Comparison of ENCODE assay signal across 8 cellular contexts in genomic region chr5:81852277-81853004, GRCh38.
DNase-seq lines count a peak whose midpoint lies in the region; ATAC-seq, FAIRE-seq and TF ChIP-seq lines count a peak whose summit lies in the region.

No MANE protein-coding gene starts in this region.

- H3K14ac ChIP-seq in IMR-90 (replicated peaks; ENCODE audit: low read depth, low read length) (peak overlapping the region; percentile 71), H1 (ENCODE audit: insufficient read length) (no peak overlapping the region)

- DNase-seq in COR-L47 (lab: John Stamatoyannopoulos, UW) = peak; percentile 75
- peak; percentile 34 for DNase-seq in IMR-90
- no peak for DNase-seq in SK-N-MC (ENCODE audit: low read depth, low spot score)
- DNase-seq in H1 (ENCODE audit: low read depth in 1 of 2, low spot score in 2 of 2) = peak in 1 of 2 experiments; percentile 72
- peak; percentile 67 for DNase-seq in upper lobe of right lung

- TF ChIP-seq CTCF in IMR-90 (conservative IDR thresholded peaks at IDR 0.05; ENCODE audit: low read depth, low read length) (no peak), H1 (IDR thresholded peaks at IDR 0.05; ENCODE audit: control extremely low read depth in 1 of 3, insufficient read depth in 1 of 3, low read depth in 1 of 3, low read length in 3 of 3) (no peak), upper lobe of right lung (IDR thresholded peaks at IDR 0.05) (no peak)

- H3K27ac ChIP-seq in IMR-90 (ENCODE audit: insufficient read depth, low read length) (peak overlapping the region; percentile 57), SK-N-MC (peak overlapping the region; percentile 97), H1 (ENCODE audit: low read depth, low read length) (peak overlapping the region; percentile 48; the same call in 1 of the 2 replicates), upper lobe of right lung (peak overlapping the region; percentile 95)

- H3K9ac ChIP-seq in IMR-90 (ENCODE audit: low read depth, low read length) = peak overlapping the region; percentile 33; the same call in 1 of the 2 replicates
- no peak overlapping the region for H3K9ac ChIP-seq in SK-N-MC (ENCODE audit: insufficient read length)
- no peak overlapping the region; a peak in 2 of 7 replicates for H3K9ac ChIP-seq in H1 (replicated peaks in 1 of 4; ENCODE audit: extremely low read depth in 1 of 4, low read depth in 3 of 4, low read length in 3 of 4)

- H2BK5ac ChIP-seq in IMR-90 (ENCODE audit: low read depth, low read length, poor library complexity, severe bottlenecking) (peak overlapping the region; percentile 23), H1 (ENCODE audit: low read depth, low read length) (peak overlapping the region; percentile 81; the same call in 1 of the 2 replicates)

- H3K27me3 ChIP-seq in IMR-90 (ENCODE audit: control insufficient read depth, insufficient read depth, low read length) (no peaks in the 10 kb centered on the region), H1 (replicated peaks in 1 of 4; ENCODE audit: control insufficient read depth in 3 of 4, extremely low read depth in 1 of 4, insufficient read depth in 3 of 4, low read length in 3 of 4) (no peaks in the 10 kb centered on the region), mononuclear cell (ENCODE audit: insufficient read depth, low read length) (no peaks in the 10 kb centered on the region), upper lobe of right lung (no peaks in the 10 kb centered on the region)

- H2BK20ac ChIP-seq in IMR-90 (ENCODE audit: low read depth, low read length) (peak overlapping the region; percentile 22), H1 (ENCODE audit: low read length) (peak overlapping the region; percentile 80; the same call in 1 of the 2 replicates)

- H4K5ac ChIP-seq in IMR-90 (ENCODE audit: low read depth, low read length) (peak overlapping the region; percentile 72), H1 (ENCODE audit: insufficient read length, low read depth, low read length) (peak overlapping the region; percentile 69)

- FAIRE-seq in H1 (lab: Jason Lieb, UNC) = peak; percentile 78

- peak overlapping the region; percentile 65; the same call in 1 of the 3 replicates for H2BK15ac ChIP-seq in IMR-90 (ENCODE audit: low read depth, low read length)
- H2BK15ac ChIP-seq in H1 (ENCODE audit: low read length) = no peak overlapping the region

- H3K9me3 ChIP-seq in IMR-90 (ENCODE audit: control insufficient read depth, insufficient read depth, low read length) = no peaks in the 10 kb centered on the region
- H3K9me3 ChIP-seq in SK-N-MC (ENCODE audit: low read depth, low read length) = no peaks in the 10 kb centered on the region
- H3K9me3 ChIP-seq in H1 (ENCODE audit: insufficient read depth in 2 of 2, low read depth in 1 of 2, low read length in 1 of 2) = no peaks in the 10 kb centered on the region
- no peaks in the 10 kb centered on the region for H3K9me3 ChIP-seq in mononuclear cell (ENCODE audit: low read depth, low read length)
- no peaks in the 10 kb centered on the region for H3K9me3 ChIP-seq in upper lobe of right lung

- H3K79me2 ChIP-seq in H1 (ENCODE audit: control insufficient read depth in 1 of 2, insufficient read depth in 2 of 2, low read length in 2 of 2) = no peaks in the 10 kb centered on the region

- H3K18ac ChIP-seq in IMR-90 (ENCODE audit: low read depth, low read length) (peak overlapping the region; percentile 77), H1 (ENCODE audit: extremely low read depth, low read length) (peak overlapping the region; percentile 79)

- peaks cover 8% of the 10 kb centered on the region for H3K23me2 ChIP-seq in H1 (ENCODE audit: low read depth, low read length)

- H2BK120ac ChIP-seq in IMR-90 (ENCODE audit: low read depth, low read length) = peak overlapping the region; percentile 76
- H2BK120ac ChIP-seq in H1 (replicated peaks; ENCODE audit: low read depth, low read length) = peak overlapping the region; percentile 90

- H4K20me1 ChIP-seq in IMR-90 (ENCODE audit: insufficient read depth, low read length) = no peaks in the 10 kb centered on the region
- no peaks in the 10 kb centered on the region for H4K20me1 ChIP-seq in H1 (replicated peaks in 1 of 2; ENCODE audit: control insufficient read depth in 1 of 2, insufficient read depth in 2 of 2, low read length in 2 of 2)

- no CpG with 5 or more reads among the region's 26 CpGs for WGBS in IMR-90 (ENCODE audit: extremely low coverage in 2 of 2, insufficient read length in 1 of 2), 2 experiments
- 7% methylated on average over 13 of the region's 26 CpGs; no CpG with 5 or more reads in 1 of the 2 experiments for WGBS in H1 (ENCODE audit: extremely low coverage in 1 of 2, insufficient coverage in 1 of 2, insufficient read length in 1 of 2, insufficient replicate concordance in 2 of 2, low coverage in 1 of 2, low lambda C conversion rate in 2 of 2, missing lambda C conversion rate in 1 of 2), 2 experiments

- H2AFZ ChIP-seq in IMR-90 (replicated peaks; ENCODE audit: low read length, poor library complexity) (peak overlapping the region; percentile 90), H1 (ENCODE audit: low read length) (peak overlapping the region; percentile 29; the same call in 1 of the 2 replicates)

- peaks cover 14% of the 10 kb centered on the region for H3K9me1 ChIP-seq in IMR-90 (ENCODE audit: insufficient read depth, low read length)

- H3K4me2 ChIP-seq in IMR-90 (ENCODE audit: low read depth, low read length) (peak overlapping the region; percentile 74), H1 (ENCODE audit: insufficient read depth in 1 of 2, low read depth in 2 of 2, low read length in 2 of 2) (peak overlapping the region; percentile 83 to 87)

- CTCF ChIA-PET in IMR-90 (lab: Yijun Ruan, JAX) (interaction anchor here (0.7 to 2.6 kb wide), 5 partner anchors 13 to 372 kb away, joined by 3 to 9 read pairs (median 7); partner anchors contain the start of gene SSBP2), H1 (lab: Charles Lee; ENCODE audit: partially characterized antibody) (interaction anchor here (1.2 to 4.7 kb wide), 9 partner anchors 9 to 427 kb away, joined by 4 to 42 read pairs (median 10); partner anchors contain the start of gene SSBP2)

- POLR2A ChIA-PET in IMR-90 (lab: Charles Lee; ENCODE audit: unreplicated experiment) = interaction anchor here (0.7 to 2.1 kb wide), 2 partner anchors 101 to 324 kb away, joined by 7 to 29 read pairs; partner anchors contain the start of gene SSBP2
- POLR2A ChIA-PET in H1 (lab: Charles Lee; ENCODE audit: partially characterized antibody) = interaction anchor here (1.0 to 8.0 kb wide), 8 partner anchors 14 to 313 kb away, joined by 3 to 157 read pairs (median 6); partner anchors contain the start of gene SSBP2

- peaks cover 22% of the 10 kb centered on the region for H3K4me1 ChIP-seq in IMR-90 (ENCODE audit: control insufficient read depth, insufficient read depth, low read length)
- H3K4me1 ChIP-seq in H1 (replicated peaks in 1 of 4; ENCODE audit: control insufficient read depth in 3 of 4, insufficient read depth in 4 of 4, low read length in 3 of 4) = peaks cover 14 to 26% (median 21%) of the 10 kb centered on the region in 4 experiments
- peaks cover 48% of the 10 kb centered on the region for H3K4me1 ChIP-seq in mononuclear cell (ENCODE audit: insufficient read depth, low read length)
- H3K4me1 ChIP-seq in upper lobe of right lung = peaks cover 21% of the 10 kb centered on the region

- peak overlapping the region; percentile 82 to 87; a peak in 3 of 4 replicates for H4K8ac ChIP-seq in IMR-90 (ENCODE audit: low read depth in 2 of 2, low read length in 2 of 2)
- H4K8ac ChIP-seq in H1 (ENCODE audit: extremely low read depth, insufficient read depth, low read length) = peak overlapping the region; percentile 83

- H3K23ac ChIP-seq in IMR-90 (ENCODE audit: low read depth, low read length) = peak overlapping the region; percentile 74
- no peak overlapping the region for H3K23ac ChIP-seq in H1 (ENCODE audit: insufficient read length)

- H3K79me1 ChIP-seq in IMR-90 (ENCODE audit: low read depth in 1 of 2, low read length in 2 of 2) (peaks cover 0 to 6% of the 10 kb centered on the region in 2 experiments; a peak in 2 of 4 replicates), H1 (ENCODE audit: low read depth, low read length) (no peaks in the 10 kb centered on the region)

- H2BK12ac ChIP-seq in H1 (ENCODE audit: low read depth, low read length) = peak overlapping the region; percentile 42; the same call in 1 of the 2 replicates

- H2AK9ac ChIP-seq in IMR-90 (replicated peaks; ENCODE audit: low read depth, low read length, poor library complexity) = peak overlapping the region; percentile 59

- ATAC-seq in IMR-90 (ENCODE audit: low read depth) = 0 out of 2 replicates have a peak, but pooled peaks have one; percentile 3
- no peak for ATAC-seq in upper lobe of right lung
- no peak for ATAC-seq in HG03025 (IDR thresholded peaks at IDR 0.05; ENCODE audit: low FRiP score, unreplicated experiment)
- ATAC-seq in HG03045 (IDR thresholded peaks at IDR 0.05; ENCODE audit: unreplicated experiment) = no peak

- intact Hi-C loops in IMR-90 (cut with micrococcal nuclease) (loop anchor here (5.0 kb wide), 1 partner anchor 430 kb away; no protein-coding TSS in a partner anchor), upper lobe of right lung (cut with DNase I) (loop anchor here (5.0 to 10.0 kb wide), 3 partner anchors 65 to 338 kb away; partner anchors contain the start of gene SSBP2)

- no TSS peak for BruUV-seq in IMR-90 (replicated peaks; lab: Mats Ljungman, UMichigan)

- TF ChIP-seq RAD21 in IMR-90 (IDR thresholded peaks at IDR 0.05; ENCODE audit: low read length) = no peak
- peak; percentile 9 to 21; a peak in 2 of 4 replicates for TF ChIP-seq RAD21 in H1 (IDR thresholded peaks at IDR 0.05 in 1 of 2, conservative IDR thresholded peaks at IDR 0.05 in 1 of 2; ENCODE audit: low read depth in 2 of 2, low read length in 2 of 2)

- TF ChIP-seq POLR2A in IMR-90 (IDR thresholded peaks at IDR 0.05; ENCODE audit: low read depth, low read length) = no peak
- TF ChIP-seq POLR2A in H1 (IDR thresholded peaks at IDR 0.05; ENCODE audit: control extremely low read depth in 1 of 2, low read depth in 2 of 2, low read length in 2 of 2) = no peak

- in situ Hi-C loops in IMR-90 (cut with MboI; ENCODE audit: low sequenced_read_pairs) = loop anchor here (5.0 to 10.0 kb wide), 3 partner anchors 95 to 428 kb away; no protein-coding TSS in a partner anchor

- H3K4ac ChIP-seq in IMR-90 (ENCODE audit: low read depth, low read length) = peak overlapping the region; percentile 83
- peak overlapping the region; percentile 36 for H3K4ac ChIP-seq in H1 (replicated peaks; ENCODE audit: insufficient read length, low read depth, low read length)

- H3K4me3 ChIP-seq in IMR-90 (ENCODE audit: insufficient read depth, low read depth, low read length) (peak overlapping the region; percentile 14), SK-N-MC (peak overlapping the region; percentile 75), H1 (ENCODE audit: extremely low read depth in 1 of 4, insufficient read depth in 2 of 4, low read depth in 3 of 4, low read length in 4 of 4) (peak overlapping the region; percentile 37 to 65 (median 60); a peak in 7 of 8 replicates), mononuclear cell (ENCODE audit: low read length) (peak overlapping the region; percentile 58), upper lobe of right lung (peak overlapping the region; percentile 52)

- H2AK5ac ChIP-seq in IMR-90 (ENCODE audit: low read depth, low read length) (peak overlapping the region; percentile 53), H1 (ENCODE audit: low read depth, low read length) (no peak overlapping the region)

- H3K56ac ChIP-seq in IMR-90 (ENCODE audit: extremely low read depth, insufficient read depth, low read length) = 0 out of 2 replicates have a peak overlapping the region, but pooled peaks have one; percentile 18
- peak overlapping the region; percentile 65 for H3K56ac ChIP-seq in H1 (replicated peaks; ENCODE audit: insufficient read length, low read depth, low read length)

- peak overlapping the region; percentile 87 for H4K91ac ChIP-seq in IMR-90 (ENCODE audit: insufficient read depth, low read depth, low read length)
- peak overlapping the region; percentile 86 for H4K91ac ChIP-seq in H1 (replicated peaks; ENCODE audit: insufficient read length, low read length)

- dilution Hi-C loops in IMR-90 (cut with HindIII; ENCODE audit: low sequenced_read_pairs, unreplicated experiment) = no loop called here

- no peaks in the 10 kb centered on the region for H3K36me3 ChIP-seq in IMR-90 (ENCODE audit: control insufficient read depth, insufficient read depth, low read length)
- H3K36me3 ChIP-seq in SK-N-MC (ENCODE audit: insufficient read depth, low read length) = no peaks in the 10 kb centered on the region
- no peaks in the 10 kb centered on the region for H3K36me3 ChIP-seq in H1 (ENCODE audit: control insufficient read depth in 2 of 4, insufficient read depth in 4 of 4, low read length in 3 of 4)
- H3K36me3 ChIP-seq in upper lobe of right lung = no peaks in the 10 kb centered on the region

- no peak for TF ChIP-seq EP300 in H1 (IDR thresholded peaks at IDR 0.05; ENCODE audit: borderline replicate concordance in 1 of 2, low read depth in 2 of 2, low read length in 2 of 2)

Comparison
In these comparisons a context has a peak if more than half of its experiments do, and no peak if none do; other contexts are left out.
1. H3K4me3 ChIP-seq: peak in every context shown above with its lines; median percentile 75 in SK-N-MC; 60 in H1; 58 in mononuclear cell; 52 in upper lobe of right lung; 14 in IMR-90.